In genomic region chr9:35147941-35148563, GRCh38 we compare ENCODE assay signal across 4 cellular contexts.
TF ChIP-seq lines count a peak whose summit lies in the region.
"Not testable (repeated sequence)": the region's sequence is repeated elsewhere in the genome, so short reads cannot be mapped to it uniquely, and the experiment has no call there.

No MANE protein-coding gene starts in this region.

TF ChIP-seq in HCT116, 20 proteins besides CTCF, POLR2A, EP300 and RAD21:
- peak; percentile 82 for TF ChIP-seq ZNF274 (IDR thresholded peaks at IDR 0.05; ENCODE audit: low read depth, low read length)

TF ChIP-seq in HEK293, 187 proteins besides CTCF, POLR2A, EP300 and RAD21:
- 0 out of 2 replicates have a peak, but pooled peaks have one; percentile 45 for TF ChIP-seq ZNF274 (IDR thresholded peaks at IDR 0.05; ENCODE audit: low read length)
- not testable (repeated sequence) for TF ChIP-seq ZNF274 (tag by site-specific recombination; IDR thresholded peaks at IDR 0.05; ENCODE audit: borderline replicate concordance)
- peak; percentile 83 for TF ChIP-seq SETDB1 (IDR thresholded peaks at IDR 0.05; ENCODE audit: insufficient read length, low read length)

TF ChIP-seq in K562, 482 proteins besides CTCF, POLR2A, EP300 and RAD21:
- TF ChIP-seq ZNF274 (IDR thresholded peaks at IDR 0.05; ENCODE audit: borderline replicate concordance, low read depth, low read length) = peak; percentile 77; the same call in 1 of the 2 replicates

TF ChIP-seq in H1, 55 proteins besides CTCF, POLR2A, EP300 and RAD21:
- TF ChIP-seq ZNF274 (IDR thresholded peaks at IDR 0.05; ENCODE audit: borderline replicate concordance, extremely low read depth, low read length) = peak; percentile 69; the same call in 1 of the 2 replicates
